In the genomic region with DNA sequence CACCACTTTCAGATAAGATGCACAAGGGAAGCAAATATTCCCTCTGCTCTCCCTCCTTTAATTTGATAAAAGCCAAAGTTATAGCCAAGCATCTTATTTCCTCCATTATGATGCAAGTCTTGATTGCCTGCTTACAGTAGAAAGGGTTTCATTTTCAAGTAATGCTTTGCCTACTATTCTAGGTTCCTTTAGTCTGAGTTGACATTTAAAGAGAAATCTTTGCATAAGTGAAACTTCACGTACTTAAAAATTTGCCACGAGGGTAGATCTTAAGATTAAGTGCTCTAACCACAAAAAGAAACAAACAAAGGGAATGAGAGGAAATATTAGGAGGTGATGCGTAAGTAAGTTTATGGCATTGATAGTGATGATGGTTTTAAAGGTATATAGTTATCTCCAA, we compare ENCODE assay signal across 12 cellular contexts.
DNase-seq lines count a peak whose midpoint lies in the region; ATAC-seq and TF ChIP-seq lines count a peak whose summit lies in the region.
"Had no signal": no experiment of that assay in that cellular context is flagged by ENCODE, and none has a peak within 500 bp of the region (broad histone marks: within the 10 kb centered on the region; RNA-seq: fewer than 3 reads in every experiment).

No MANE protein-coding gene starts in this region.

- H3K4me3 ChIP-seq in GM12865 (ENCODE audit: low read depth, low read length) = no peak overlapping the region
- H3K4me3 ChIP-seq: tibial artery had no signal

- ATAC-seq in GM19455 (IDR thresholded peaks at IDR 0.05; ENCODE audit: unreplicated experiment) (peak; percentile 93), HG02981 (IDR thresholded peaks at IDR 0.05; ENCODE audit: unreplicated experiment) (peak; percentile 93)

- DNase-seq in GM12865 (ENCODE audit: low read depth) (peak; percentile 20), RPMI8226 (peak; percentile 12), NCI-H2227 (lab: John Stamatoyannopoulos, UW; ENCODE audit: unreplicated experiment) (no peak), T1000 (lab: John Stamatoyannopoulos, UW) (no peak)
- DNase-seq in stimulated activated CD4-positive, alpha-beta T cell treated with anti-CD3 and anti-CD28 coated beads, Interleukin-2, amount 100 ng/mL, for 48 hours = no peak
- no peak for DNase-seq in stimulated activated CD4-positive, alpha-beta T cell treated with anti-CD3 and anti-CD28 coated beads, Interleukin-4, amount 100 ng/mL, for 4 hours
- DNase-seq: amniotic stem cell, COR-L47, NCI-H2081, tibial artery had no signal

- TF ChIP-seq CTCF in GM12865 (IDR thresholded peaks at IDR 0.05; ENCODE audit: insufficient read depth, low read depth, low read length, missing control alignments) = no peak

Comparison
In these comparisons a context has a peak if more than half of its experiments do, and no peak if none do; other contexts are left out.
1. DNase-seq: peak in GM12865 (single experiment) and RPMI8226 (single experiment); none in NCI-H2227 (single experiment), stimulated activated CD4-positive, alpha-beta T cell treated with anti-CD3 and anti-CD28 coated beads, Interleukin-2, amount 100 ng/mL, for 48 hours (0 of 2), T1000 (single experiment) and stimulated activated CD4-positive, alpha-beta T cell treated with anti-CD3 and anti-CD28 coated beads, Interleukin-4, amount 100 ng/mL, for 4 hours (0 of 2).